ENCODE assay signal across 8 cellular contexts in genomic region chr1:159067699-159068621, GRCh38. TPM values are rescaled to one million over a fixed set of nuclear protein-coding genes. Genes with fewer than 3 reads are reported as not detected.
A peak's percentile ranks its signal among the peaks of the same experiment; 100 is the strongest.
DNase-seq lines count a peak whose midpoint lies in the region; ATAC-seq, FAIRE-seq and TF ChIP-seq lines count a peak whose summit lies in the region.

No MANE protein-coding gene starts in this region.

- intact Hi-C loops in psoas muscle (cut with DNase I) = no loop called here
- intact Hi-C loops in PC-3 (cut with micrococcal nuclease) = no loop called here
- intact Hi-C loops in posterior cingulate gyrus (cut with DNase I) = loop anchor here (5.0 kb wide), 1 partner anchor 56 kb away; no protein-coding TSS in a partner anchor

- H3K9ac ChIP-seq in PC-3 (ENCODE audit: low read length) = no peak overlapping the region

- FAIRE-seq in small intestine (lab: Jason Lieb, UNC) = no peak

- BruUV-seq in PC-3 (replicated peaks; lab: Mats Ljungman, UMichigan) = no TSS peak

- H3K4me1 ChIP-seq in small intestine (ENCODE audit: control insufficient read depth in 2 of 2, insufficient read depth in 1 of 2, low read depth in 1 of 2, low read length in 1 of 2) (no peaks in the 10 kb centered on the region), psoas muscle (no peaks in the 10 kb centered on the region), PC-3 (ENCODE audit: insufficient read depth, low read length) (no peaks in the 10 kb centered on the region)

- peak overlapping the region; percentile 89 for H3K27ac Mint-ChIP-seq in activated naive CD8-positive, alpha-beta T cell

- peak overlapping the region; percentile 65 for H3K4me3 Mint-ChIP-seq in activated naive CD8-positive, alpha-beta T cell

- H3K4me2 ChIP-seq in PC-3 (ENCODE audit: low read length) = no peak overlapping the region

- DNase-seq in GF-D8 (lab: John Stamatoyannopoulos, UW) (peak; percentile 49), small intestine (peak; percentile 10), psoas muscle (no peak), PC-3 (no peak), posterior cingulate gyrus (no peak)

- no peak overlapping the region for H2AFZ ChIP-seq in PC-3 (ENCODE audit: low read length)

- H3K9me3 ChIP-seq in small intestine (ENCODE audit: control insufficient read depth, low read depth) = no peaks in the 10 kb centered on the region
- H3K9me3 ChIP-seq in psoas muscle = no peaks in the 10 kb centered on the region
- H3K9me3 ChIP-seq in PC-3 (ENCODE audit: low read length) = no peaks in the 10 kb centered on the region

- CTCF ChIA-PET in PC-3 (lab: Charles Lee) = no interaction called here

- no peaks in the 10 kb centered on the region for H3K36me3 Mint-ChIP-seq in activated naive CD8-positive, alpha-beta T cell

- TF ChIP-seq CTCF in psoas muscle (IDR thresholded peaks at IDR 0.05) (no peak), PC-3 (conservative IDR thresholded peaks at IDR 0.05; ENCODE audit: low read depth, low read length) (no peak)

- H3K36me3 ChIP-seq in small intestine (ENCODE audit: control insufficient read depth in 2 of 2, insufficient read depth in 2 of 2, low read length in 2 of 2) = no peaks in the 10 kb centered on the region
- H3K36me3 ChIP-seq in psoas muscle (ENCODE audit: insufficient read depth in 1 of 2, low read depth in 1 of 2) = no peaks in the 10 kb centered on the region
- no peaks in the 10 kb centered on the region for H3K36me3 ChIP-seq in PC-3 (ENCODE audit: low read depth, low read length)

- peaks cover 18% of the 10 kb centered on the region for H3K4me1 Mint-ChIP-seq in activated naive CD8-positive, alpha-beta T cell (ENCODE audit: low read depth)

- no peaks in the 10 kb centered on the region for H3K9me3 Mint-ChIP-seq in activated naive CD8-positive, alpha-beta T cell (ENCODE audit: low read depth)

- no peaks in the 10 kb centered on the region for H3K9me2 ChIP-seq in PC-3 (replicated peaks; ENCODE audit: low read length)

- H3K27ac ChIP-seq in small intestine (ENCODE audit: low read depth in 1 of 2, low read length in 1 of 2) = peak overlapping the region; percentile 43 to 90
- no peak overlapping the region for H3K27ac ChIP-seq in psoas muscle
- no peak overlapping the region for H3K27ac ChIP-seq in PC-3 (ENCODE audit: low read length)

- ATAC-seq in GM19467 (IDR thresholded peaks at IDR 0.05; ENCODE audit: unreplicated experiment) (peak; percentile 91), HG03469 (IDR thresholded peaks at IDR 0.05; ENCODE audit: unreplicated experiment) (peak; percentile 85), psoas muscle (no peak), PC-3 (no peak)

- 36 to 41% (median 37%) methylated on average over 6 of the region's 6 CpGs for WGBS in small intestine, 3 donors
- WGBS in psoas muscle, 3 donors = 41 to 51% (median 51%) methylated on average over 6 of the region's 6 CpGs

- H3F3A ChIP-seq in PC-3 (ENCODE audit: low read length, unreplicated experiment) = no peaks in the 10 kb centered on the region

- no peaks in the 10 kb centered on the region for H4K20me1 ChIP-seq in PC-3 (ENCODE audit: low read length)

- POLR2A ChIA-PET in PC-3 (lab: Charles Lee; ENCODE audit: unreplicated experiment) = interaction anchor here (0.6 kb wide), 1 partner anchor 1705 kb away, joined by 3 read pairs; no protein-coding TSS in a partner anchor

- H3K4me3 ChIP-seq in small intestine (ENCODE audit: low read depth in 1 of 2, low read length in 2 of 2) = no peak overlapping the region
- H3K4me3 ChIP-seq in psoas muscle = no peak overlapping the region
- H3K4me3 ChIP-seq in PC-3 (ENCODE audit: low read length) = no peak overlapping the region

- no peaks in the 10 kb centered on the region for H3K27me3 ChIP-seq in small intestine (ENCODE audit: control insufficient read depth in 2 of 2, insufficient read depth in 2 of 2, low read length in 2 of 2)
- H3K27me3 ChIP-seq in psoas muscle (ENCODE audit: insufficient read depth in 3 of 3, low read length in 2 of 3) = peaks cover 0 to 3% (median 0%) of the 10 kb centered on the region in 3 donors
- peaks cover 41% of the 10 kb centered on the region for H3K27me3 ChIP-seq in PC-3 (ENCODE audit: low read length)

- H3K79me2 ChIP-seq in PC-3 (ENCODE audit: low read length) = no peaks in the 10 kb centered on the region

- H3K27me3 Mint-ChIP-seq in activated naive CD8-positive, alpha-beta T cell = no peaks in the 10 kb centered on the region

RNA-seq across cellular contexts. Expression of gene AIM2, which starts 8.6 kb away (rescaled TPM):
- polyA plus RNA-seq in small intestine (1 to 10 TPM; 1.0 to 2.2 (median 1.1) TPM), psoas muscle (under 1 TPM in 2 of 3 donors, not detected in 1; 0.06 to 0.07 TPM)
- total RNA-seq in psoas muscle (under 1 TPM in 3 of 4 donors, not detected in 1; 0.38 to 0.52 (median 0.40) TPM), PC-3 (2014; rRNA removed) (not detected in 2 replicates)

RNA-seq across cellular contexts. Expression of gene IFI16, which starts 58.3 kb away (rescaled TPM):
- polyA plus RNA-seq in small intestine (10 to 100 TPM in 2 of 3 donors, 1 to 10 TPM in 1; 6.5 to 40.8 (median 23.0) TPM), psoas muscle (10 to 100 TPM in 2 of 3 donors, 1 to 10 TPM in 1; 9.6 to 14.0 (median 13.0) TPM)
- total RNA-seq in psoas muscle (10 to 100 TPM; 12.6 to 29.4 (median 15.3) TPM), PC-3 (2014; rRNA removed) (0.98 and 1.3 TPM in 2 replicates)

Comparison
In these comparisons a context has a peak if more than half of its experiments do, and no peak if none do; other contexts are left out.
1. DNase-seq: peak in GF-D8 (single experiment) and small intestine (single experiment); none in psoas muscle (0 of 2), PC-3 (single experiment) and posterior cingulate gyrus (0 of 10).
2. ATAC-seq: peak in GM19467 (single experiment) and HG03469 (single experiment); none in psoas muscle (0 of 4) and PC-3 (single experiment).
3. H3K27ac ChIP-seq: peak in small intestine (2 of 2); none in psoas muscle (single experiment) and PC-3 (single experiment).